Comparison of ENCODE assay signal across 19 cellular contexts in the genomic region with DNA sequence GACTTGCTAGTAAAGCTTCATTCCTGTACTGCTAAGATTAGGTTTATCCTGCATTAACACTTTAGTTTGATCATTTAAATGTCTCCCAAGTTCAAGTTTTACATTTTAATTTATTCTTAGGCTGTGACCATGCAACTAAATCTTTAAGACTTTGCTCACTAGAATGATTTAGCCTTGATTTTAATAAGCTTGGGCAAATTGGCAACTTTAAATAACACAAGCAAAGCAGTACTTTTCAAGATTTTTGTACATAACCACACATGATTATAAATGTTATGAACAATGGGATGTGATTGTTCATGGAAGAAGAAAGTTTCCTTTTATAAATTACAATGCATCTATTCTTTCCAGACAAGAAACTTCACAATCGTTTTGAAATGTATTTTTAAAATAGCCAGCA.
DNase-seq lines count a peak whose midpoint lies in the region; FAIRE-seq lines count a peak whose summit lies in the region.
"Had no signal": no experiment of that assay in that cellular context is flagged by ENCODE, and none has a peak within 500 bp of the region (broad histone marks: within the 10 kb centered on the region; RNA-seq: fewer than 3 reads in every experiment).

No MANE protein-coding gene starts in this region.

- H3K36me3 Mint-ChIP-seq in activated CD4-positive, alpha-beta T cell treated with anti-CD3 and anti-CD28 coated beads, Interleukin-2, amount 10 ng/mL, durations not matched to agents 24 days and 14 days (ENCODE audit: low read depth) = no peaks in the 10 kb centered on the region
- H3K36me3 Mint-ChIP-seq: CD4-positive, CD25-positive, alpha-beta regulatory T cell; CD8-positive, alpha-beta memory T cell had no signal

- no peak overlapping the region for H3K4me3 Mint-ChIP-seq in activated CD4-positive, alpha-beta T cell treated with anti-CD3 and anti-CD28 coated beads, Interleukin-2, amount 10 ng/mL, durations not matched to agents 24 days and 14 days
- H3K4me3 Mint-ChIP-seq: CD4-positive, CD25-positive, alpha-beta regulatory T cell; CD8-positive, alpha-beta memory T cell had no signal

- peak; percentile 84 for FAIRE-seq in frontal cortex (lab: Jason Lieb, UNC)
- FAIRE-seq: G401.6, GM12891, HTR-8/SVneo had no signal

- H3K27ac ChIP-seq in substantia nigra (ENCODE audit: low read depth, low read length, poor library complexity, severe bottlenecking) = peak overlapping the region; percentile 68
- H3K27ac ChIP-seq: GM23248 had no signal

- intact Hi-C loops in activated CD4-positive, alpha-beta T cell treated with anti-CD3 and anti-CD28 coated beads, Interleukin-2, amount 10 ng/mL, durations not matched to agents 24 days and 14 days (cut with micrococcal nuclease) = no loop called here

- no peaks in the 10 kb centered on the region for H3K27me3 Mint-ChIP-seq in activated CD4-positive, alpha-beta T cell treated with anti-CD3 and anti-CD28 coated beads, Interleukin-2, amount 10 ng/mL, durations not matched to agents 24 days and 14 days
- H3K27me3 Mint-ChIP-seq: CD4-positive, CD25-positive, alpha-beta regulatory T cell; CD8-positive, alpha-beta memory T cell had no signal

- no peak overlapping the region for H3K27ac Mint-ChIP-seq in activated CD4-positive, alpha-beta T cell treated with anti-CD3 and anti-CD28 coated beads, Interleukin-2, amount 10 ng/mL, durations not matched to agents 24 days and 14 days
- H3K27ac Mint-ChIP-seq: CD4-positive, CD25-positive, alpha-beta regulatory T cell; CD8-positive, alpha-beta memory T cell had no signal

- no peaks in the 10 kb centered on the region for H3K4me1 Mint-ChIP-seq in activated CD4-positive, alpha-beta T cell treated with anti-CD3 and anti-CD28 coated beads, Interleukin-2, amount 10 ng/mL, durations not matched to agents 24 days and 14 days
- H3K4me1 Mint-ChIP-seq: CD4-positive, CD25-positive, alpha-beta regulatory T cell; CD8-positive, alpha-beta memory T cell had no signal

- DNase-seq in frontal cortex (ENCODE audit: low spot score in 2 of 2) (no peak), medulla oblongata (ENCODE audit: extremely low spot score) (peak; percentile 31), substantia nigra (lab: John Stamatoyannopoulos, UW) (no peak)
- no peak for DNase-seq in stimulated activated CD4-positive, alpha-beta T cell treated with anti-CD3 and anti-CD28 coated beads, Interleukin-2, amount 100 ng/mL, for 48 hours
- no peak for DNase-seq in activated CD4-positive, alpha-beta T cell treated with anti-CD3 and anti-CD28 coated beads for 1 hour
- DNase-seq in activated CD4-positive, alpha-beta T cell treated with anti-CD3 and anti-CD28 coated beads, Interleukin-2, amount 10 ng/mL, durations not matched to agents 24 days and 14 days = no peak
- DNase-seq: ACHN; BE2C; C1 segment of cervical spinal cord; CD4-positive, CD25-positive, alpha-beta regulatory T cell; CD8-positive, alpha-beta memory T cell; COR-L47; DMS 273 treated with DMSO at 0.1 percent for 48 hours; DMS53; GM23248; IMR-90 had no signal

- no peaks in the 10 kb centered on the region for H3K9me3 Mint-ChIP-seq in activated CD4-positive, alpha-beta T cell treated with anti-CD3 and anti-CD28 coated beads, Interleukin-2, amount 10 ng/mL, durations not matched to agents 24 days and 14 days
